Comparison of ENCODE assay signal across 8 cellular contexts in the genomic region with DNA sequence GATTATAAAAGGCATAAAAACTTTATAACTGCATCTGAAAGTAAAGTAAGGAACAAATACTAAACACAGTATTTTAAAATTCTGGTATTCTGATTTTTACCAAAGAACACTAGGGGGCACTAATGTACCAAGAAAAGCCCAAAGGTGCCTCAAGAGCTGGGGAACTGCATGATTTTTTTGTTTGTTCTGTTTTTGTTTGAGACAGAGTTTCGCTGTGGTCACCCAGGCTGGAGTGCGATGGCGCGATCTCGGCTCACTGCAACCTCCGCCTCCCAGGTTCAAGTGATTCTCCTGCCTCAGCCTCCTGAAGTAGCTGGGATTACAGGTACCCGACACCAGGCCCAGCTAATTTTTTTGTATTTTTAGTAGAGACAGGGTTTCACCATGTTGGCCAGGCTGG. TPM values are rescaled to one million over a fixed set of nuclear protein-coding genes. Genes with fewer than 3 reads are reported as not detected.
A peak's percentile ranks its signal among the peaks of the same experiment; 100 is the strongest.
DNase-seq lines count a peak whose midpoint lies in the region; ATAC-seq and TF ChIP-seq lines count a peak whose summit lies in the region.
"Not testable (repeated sequence)": the region's sequence is repeated elsewhere in the genome, so short reads cannot be mapped to it uniquely, and the experiment has no call there.

No MANE protein-coding gene starts in this region.

- H3K4me1 ChIP-seq in OCI-LY1 (ENCODE audit: insufficient read depth, low read length, severe bottlenecking), result not testable (repeated sequence)

- not testable (repeated sequence) for H3K27me3 ChIP-seq in OCI-LY1 (ENCODE audit: insufficient read depth, low read length)

- peaks cover 11% of the 10 kb centered on the region for H3K36me3 Mint-ChIP-seq in type B pancreatic cell

- not testable (repeated sequence) for H3K79me2 ChIP-seq in OCI-LY1 (ENCODE audit: insufficient read depth, low read length)

- H3K27ac ChIP-seq in OCI-LY1 (ENCODE audit: low read depth, low read length, poor library complexity, severe bottlenecking), result not testable (repeated sequence)

- not testable (repeated sequence) for H3K9ac ChIP-seq in OCI-LY1 (ENCODE audit: low read length)

- H3K27me3 Mint-ChIP-seq in type B pancreatic cell, result not testable (repeated sequence)

- H3K27ac Mint-ChIP-seq in type B pancreatic cell, result peak overlapping the region; percentile 68

- H3K4me1 Mint-ChIP-seq in type B pancreatic cell (ENCODE audit: unreplicated experiment), result not testable (repeated sequence)

- H3K9me2 ChIP-seq in OCI-LY1 (ENCODE audit: low read depth, low read length), result not testable (repeated sequence)

- DNase-seq in EH (ENCODE audit: low read depth) (peak; percentile 66), LoVo (ENCODE audit: low spot score) (peak; percentile 36), fibroblast of pulmonary artery (ENCODE audit: low read depth) (peak; percentile 75), myocyte (ENCODE audit: low read depth) (peak; percentile 59)
- peak; percentile 35 to 42 for DNase-seq in activated T-cell treated with anti-CD3 and anti-CD28 coated beads, Interleukin-2, amount 50 U/mL, for 48 hours
- not testable (repeated sequence) for DNase-seq in type B pancreatic cell (ENCODE audit: extremely low spot score, unreplicated experiment)

- not testable (repeated sequence) for H3K36me3 ChIP-seq in OCI-LY1 (ENCODE audit: insufficient read depth, low read length)

- not testable (repeated sequence) for H3K9me3 ChIP-seq in OCI-LY1 (ENCODE audit: low read length)

- not testable (repeated sequence) for H3K4me3 Mint-ChIP-seq in type B pancreatic cell

- H4K20me1 ChIP-seq in OCI-LY1 (ENCODE audit: insufficient read depth, low read length), result not testable (repeated sequence)

- H2AFZ ChIP-seq in OCI-LY1 (ENCODE audit: low read length), result not testable (repeated sequence)

- H3F3A ChIP-seq in OCI-LY1 (ENCODE audit: insufficient read depth, low read length), result not testable (repeated sequence)

- peak; percentile 69 for ATAC-seq in GM21786 (IDR thresholded peaks at IDR 0.05; ENCODE audit: unreplicated experiment)

- H3K4me2 ChIP-seq in OCI-LY1 (ENCODE audit: low read length), result not testable (repeated sequence)

- TF ChIP-seq CTCF in OCI-LY1 (IDR thresholded peaks at IDR 0.05; ENCODE audit: low read length) (peak; percentile 55), fibroblast of pulmonary artery (IDR thresholded peaks at IDR 0.05; ENCODE audit: low read length, missing control alignments) (peak; percentile 58), type B pancreatic cell (conservative IDR thresholded peaks at IDR 0.05) (peak; percentile 86)

- not testable (repeated sequence) for H3K4me3 ChIP-seq in OCI-LY1 (ENCODE audit: low read depth, low read length, poor library complexity, severe bottlenecking); fibroblast of pulmonary artery (replicated peaks; ENCODE audit: low read depth, low read length)

- not testable (repeated sequence) for H3K9me3 Mint-ChIP-seq in type B pancreatic cell

RNA-seq across cellular contexts. Expression of a gene that starts 37.8 kb away (rescaled TPM):
- total RNA-seq in myocyte, result 15.1 and 19.5 TPM in 2 replicates
- polyA plus RNA-seq in myocyte (2012), result 21.1 TPM
- total RNA-seq in type B pancreatic cell (ENCODE audit: low replicate concordance), result 29.3 and 42.7 TPM in 2 replicates
